ENCODE assay signal across 29 cellular contexts in the genomic region with DNA sequence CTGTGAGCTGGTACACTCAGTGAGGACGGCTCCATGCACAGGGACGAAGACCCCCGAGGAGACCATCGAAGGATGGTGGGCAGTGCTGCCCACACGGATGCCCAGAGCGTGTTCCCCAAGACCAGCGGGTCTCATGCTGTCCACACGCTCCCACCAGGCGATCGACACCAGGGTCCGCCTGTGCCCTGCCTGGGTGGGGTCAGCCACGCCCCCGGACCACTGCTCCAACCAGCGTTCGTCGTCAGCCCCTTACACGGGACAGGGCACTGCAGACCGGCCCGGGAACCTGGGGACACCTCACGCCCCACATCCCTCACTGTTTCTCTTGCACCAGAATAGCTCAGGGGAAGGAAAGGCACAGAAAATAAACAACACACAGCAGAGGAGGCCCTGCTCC.
"Had no signal": no experiment of that assay in that cellular context is flagged by ENCODE, and none has a peak within 500 bp of the region (broad histone marks: within the 10 kb centered on the region; RNA-seq: fewer than 3 reads in every experiment).

No MANE protein-coding gene starts in this region.

- H3K4me3 Mint-ChIP-seq: activated naive CD4-positive, alpha-beta T cell treated with anti-CD3 and anti-CD28 coated beads, Interleukin-2, amount 50 U/mL, for 24 hours; activated T-cell treated with anti-CD3 and anti-CD28 coated beads, Interleukin-2, amount 50 U/mL, for 24 hours; nephron; stimulated activated naive B cell treated with anti-CD40 and anti-IgM and Interleukin-4, amounts not matched to agents 10 μg/mL and 1 μg/mL and 100 μg/mL, for 72 hours had no signal

- H3K36me3 ChIP-seq: colonic mucosa, esophagus squamous epithelium, neutrophil, ovary, prostate gland, thyroid gland, upper lobe of left lung had no signal

- H3K4me3 ChIP-seq: body of pancreas, colonic mucosa, esophagus squamous epithelium, ovary, prostate gland, smooth muscle cell, stomach, thyroid gland, upper lobe of left lung had no signal

- H3K27ac ChIP-seq: body of pancreas, colonic mucosa, epithelial cell of prostate, esophagus squamous epithelium, neutrophil, ovary, prostate gland, stomach, thyroid gland, VCaP had no signal

- H3K4me2 ChIP-seq: smooth muscle cell had no signal

- H3K4me1 Mint-ChIP-seq: activated naive CD4-positive, alpha-beta T cell treated with anti-CD3 and anti-CD28 coated beads, Interleukin-2, amount 50 U/mL, for 24 hours; nephron had no signal

- ATAC-seq: body of pancreas; left cardiac atrium; stimulated activated naive B cell treated with anti-CD40 and anti-IgM and Interleukin-4, amounts not matched to agents 10 μg/mL and 1 μg/mL and 100 μg/mL, for 72 hours had no signal

- H3K27me3 Mint-ChIP-seq: activated naive CD4-positive, alpha-beta T cell treated with anti-CD3 and anti-CD28 coated beads, Interleukin-2, amount 50 U/mL, for 24 hours; activated T-cell treated with anti-CD3 and anti-CD28 coated beads, Interleukin-2, amount 50 U/mL, for 24 hours; stimulated activated naive B cell treated with anti-CD40 and anti-IgM and Interleukin-4, amounts not matched to agents 10 μg/mL and 1 μg/mL and 100 μg/mL, for 72 hours had no signal

- H3K27ac Mint-ChIP-seq: activated naive CD4-positive, alpha-beta T cell treated with anti-CD3 and anti-CD28 coated beads, Interleukin-2, amount 50 U/mL, for 24 hours; activated T-cell treated with anti-CD3 and anti-CD28 coated beads, Interleukin-2, amount 50 U/mL, for 24 hours; nephron; stimulated activated naive B cell treated with anti-CD40 and anti-IgM and Interleukin-4, amounts not matched to agents 10 μg/mL and 1 μg/mL and 100 μg/mL, for 72 hours had no signal

- H3K36me3 Mint-ChIP-seq: activated naive CD4-positive, alpha-beta T cell treated with anti-CD3 and anti-CD28 coated beads, Interleukin-2, amount 50 U/mL, for 24 hours had no signal

- H3K9me3 ChIP-seq: body of pancreas, colonic mucosa, esophagus squamous epithelium, neutrophil, ovary, prostate gland, stomach, thyroid gland, upper lobe of left lung had no signal

- DNase-seq: activated CD4-positive, alpha-beta T cell treated with anti-CD3 and anti-CD28 coated beads for 48 hours; activated CD4-positive, alpha-beta T cell treated with anti-CD3 and anti-CD28 coated beads, Interleukin-2, amount 50 U/mL, for 48 hours; activated CD8-positive, alpha-beta memory T cell treated with anti-CD3 and anti-CD28 coated beads, Interleukin-2, amount 50 U/mL, for 48 hours; activated gamma-delta T cell; activated T-cell treated with anti-CD3 and anti-CD28 coated beads, Interleukin-2, amount 50 U/mL, for 24 hours; colonic mucosa; effector CD8-positive, alpha-beta T cell; esophagus squamous epithelium; foreskin melanocyte; islet precursor cell; left cardiac atrium; mesenchymal stem cell; retina; stimulated activated CD4-positive, alpha-beta T cell treated with anti-CD3 and anti-CD28 coated beads, Interleukin-1b, Interleukin-23, amount 100 ng/mL, for 48 hours; stimulated activated CD4-positive, alpha-beta T cell treated with anti-CD3 and anti-CD28 coated beads, Interleukin-4, amount 100 ng/mL, for 4 hours; stimulated activated CD8-positive, alpha-beta memory T cell treated with anti-CD3 and anti-CD28 coated beads, Interleukin-4, amount 100 ng/mL, for 48 hours; stimulated activated naive B cell treated with anti-CD40 and anti-IgM and Interleukin-4, amounts not matched to agents 10 μg/mL and 1 μg/mL and 100 μg/mL, for 72 hours; stomach; thyroid gland; upper lobe of left lung had no signal

- H3K4me1 ChIP-seq: body of pancreas, colonic mucosa, esophagus squamous epithelium, prostate gland, stomach, thyroid gland had no signal

- H3K9me3 Mint-ChIP-seq: activated naive CD4-positive, alpha-beta T cell treated with anti-CD3 and anti-CD28 coated beads, Interleukin-2, amount 50 U/mL, for 24 hours; activated T-cell treated with anti-CD3 and anti-CD28 coated beads, Interleukin-2, amount 50 U/mL, for 24 hours; nephron had no signal

- H3K27me3 ChIP-seq: body of pancreas, colonic mucosa, esophagus squamous epithelium, neutrophil, ovary, stomach, thyroid gland, upper lobe of left lung had no signal
